8 cellular contexts compared by ENCODE assay signal in the genomic region with DNA sequence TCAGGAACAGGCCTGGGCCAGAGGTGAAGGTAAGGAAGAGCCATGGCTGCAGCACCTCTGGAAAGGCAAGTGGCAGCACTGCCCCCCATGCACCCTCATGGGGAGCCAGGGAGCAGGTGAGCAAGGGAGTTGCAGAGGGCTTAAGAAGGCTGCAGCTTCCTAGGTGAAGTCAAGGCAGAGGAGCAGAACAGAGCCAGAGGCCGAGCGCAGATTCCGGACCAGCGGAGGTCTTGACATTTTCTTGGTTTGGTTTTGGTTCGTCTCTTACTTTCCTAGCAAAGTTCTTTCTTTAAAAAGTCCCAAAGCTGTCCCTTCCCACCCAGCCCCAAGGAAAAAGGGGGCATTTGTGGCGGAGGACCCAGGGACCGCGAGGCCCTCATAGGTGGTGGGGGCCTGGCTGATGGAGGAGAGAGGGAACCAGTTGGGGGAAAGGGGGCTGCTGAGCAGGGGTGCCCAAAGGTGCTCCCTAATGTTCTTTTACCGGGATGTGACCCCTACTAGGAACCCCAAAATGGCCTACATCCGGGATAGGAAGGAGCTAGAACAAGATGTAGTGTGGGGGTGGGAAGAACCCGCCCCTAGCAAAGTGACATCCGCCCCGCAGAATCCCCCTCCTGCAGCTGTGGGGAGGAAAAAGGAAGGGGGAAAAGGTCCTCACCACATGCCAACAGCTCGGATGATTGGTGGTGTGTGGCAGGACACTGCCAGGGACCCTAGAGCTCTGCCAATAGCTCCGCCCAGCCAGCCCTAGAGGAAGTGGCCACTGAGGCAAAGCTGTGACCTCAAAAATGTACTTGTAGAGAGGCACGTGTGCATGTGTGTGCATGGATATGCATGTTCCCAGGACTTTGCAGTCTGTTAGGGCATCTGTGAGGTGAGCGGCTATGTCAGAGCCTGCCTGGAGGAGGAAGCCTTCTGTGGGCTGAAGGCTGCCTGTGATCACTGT. TPM values are rescaled to one million over a fixed set of nuclear protein-coding genes. Genes with fewer than 3 reads are reported as not detected.
DNase-seq lines count a peak whose midpoint lies in the region; ATAC-seq and TF ChIP-seq lines count a peak whose summit lies in the region.

No MANE protein-coding gene starts in this region.

- peak overlapping the region; percentile 77 for H3K4me3 Mint-ChIP-seq in activated CD4-positive, alpha-beta T cell treated with anti-CD3 and anti-CD28 coated beads for 36 hours
- no peak overlapping the region for H3K4me3 Mint-ChIP-seq in endodermal cell

- no peaks in the 10 kb centered on the region for H3K36me3 ChIP-seq in endodermal cell (ENCODE audit: control insufficient read depth, insufficient read depth, low read length)

- no peaks in the 10 kb centered on the region for H3K9me3 Mint-ChIP-seq in activated CD4-positive, alpha-beta T cell treated with anti-CD3 and anti-CD28 coated beads for 36 hours (ENCODE audit: low read depth)
- H3K9me3 Mint-ChIP-seq in endodermal cell: no peaks in the 10 kb centered on the region

- peak overlapping the region; percentile 87 for H3K27ac Mint-ChIP-seq in activated CD4-positive, alpha-beta T cell treated with anti-CD3 and anti-CD28 coated beads for 36 hours
- no peak overlapping the region for H3K27ac Mint-ChIP-seq in endodermal cell

- CTCF ChIA-PET in activated CD4-positive, alpha-beta T cell treated with anti-CD3 and anti-CD28 coated beads for 36 hours (lab: Charles Lee): interaction anchor here (0.8 to 2.3 kb wide), 10 partner anchors 8 to 571 kb away, joined by 3 to 16 read pairs (median 6); partner anchors contain the start of genes ARHGEF39, CCDC107 and RMRP

- ATAC-seq in activated CD4-positive, alpha-beta T cell treated with anti-CD3 and anti-CD28 coated beads for 36 hours: peak; percentile 72
- ATAC-seq in HG03095 (IDR thresholded peaks at IDR 0.05; ENCODE audit: unreplicated experiment): peak; percentile 34

- no peaks in the 10 kb centered on the region for H3K4me1 ChIP-seq in endodermal cell (ENCODE audit: control insufficient read depth, insufficient read depth, low read length)

- 90 to 97% methylated on average over 6 to 17 of the region's 17 CpGs for WGBS in endodermal cell (ENCODE audit: insufficient coverage in 1 of 2, insufficient read length in 1 of 2), 2 experiments

- H3K27ac ChIP-seq in skin epidermis (peak overlapping the region in 15 of 21 experiments; percentile 1 to 87 (median 43)), endodermal cell (ENCODE audit: low read depth, low read length) (no peak overlapping the region)

- H3K9ac ChIP-seq in endodermal cell (ENCODE audit: extremely low read depth, low read length, poor library complexity, severe bottlenecking): no peak overlapping the region

- H3K4me1 Mint-ChIP-seq in activated CD4-positive, alpha-beta T cell treated with anti-CD3 and anti-CD28 coated beads for 36 hours: peaks cover 38% of the 10 kb centered on the region
- peaks cover 12% of the 10 kb centered on the region for H3K4me1 Mint-ChIP-seq in endodermal cell

- no peak for TF ChIP-seq CTCF in endodermal cell (conservative IDR thresholded peaks at IDR 0.05)

- H3K27me3 Mint-ChIP-seq in activated CD4-positive, alpha-beta T cell treated with anti-CD3 and anti-CD28 coated beads for 36 hours: no peaks in the 10 kb centered on the region
- peaks cover 53% of the 10 kb centered on the region for H3K27me3 Mint-ChIP-seq in endodermal cell (ENCODE audit: insufficient read depth)

- H3K36me3 Mint-ChIP-seq in activated CD4-positive, alpha-beta T cell treated with anti-CD3 and anti-CD28 coated beads for 36 hours (ENCODE audit: low read depth): no peaks in the 10 kb centered on the region
- no peaks in the 10 kb centered on the region for H3K36me3 Mint-ChIP-seq in endodermal cell (ENCODE audit: low read depth)

- intact Hi-C loops in activated CD4-positive, alpha-beta T cell treated with anti-CD3 and anti-CD28 coated beads for 36 hours (cut with DNase I, micrococcal nuclease): loop anchor here (1.0 to 5.0 kb wide), 3 partner anchors 38 to 113 kb away; partner anchors contain the start of genes CCDC107 (in 1 of the 2), CREB3 (in 1 of the 2), RMRP (in 1 of the 2) and TLN1 (in 1 of the 2)

- DNase-seq in activated CD4-positive, alpha-beta T cell treated with anti-CD3 and anti-CD28 coated beads for 36 hours: peak; percentile 70
- DNase-seq in activated CD4-positive, alpha-beta T cell treated with anti-CD3 and anti-CD28 coated beads for 1 hour: no peak
- DNase-seq in activated CD4-positive, alpha-beta T cell treated with anti-CD3 and anti-CD28 coated beads, Interleukin-2, amount 50 U/mL, for 48 hours: peak; percentile 38 to 54
- DNase-seq in NCI-H1930 (lab: John Stamatoyannopoulos, UW) (no peak), endodermal cell (no peak), NCI-H2196 (lab: John Stamatoyannopoulos, UW; ENCODE audit: unreplicated experiment) (no peak)

- peaks cover 38% of the 10 kb centered on the region for H3K27me3 ChIP-seq in endodermal cell (ENCODE audit: control insufficient read depth, insufficient read depth, low read length, poor library complexity, severe bottlenecking)

- no peaks in the 10 kb centered on the region for H3K9me3 ChIP-seq in endodermal cell (ENCODE audit: control insufficient read depth, low read length)

- no peak overlapping the region for H3K4me3 ChIP-seq in skin epidermis
- no peak overlapping the region for H3K4me3 ChIP-seq in endodermal cell (ENCODE audit: low read length)

- POLR2A ChIA-PET in activated CD4-positive, alpha-beta T cell treated with anti-CD3 and anti-CD28 coated beads for 36 hours (lab: Charles Lee): interaction anchor here (0.6 kb wide), 1 partner anchor 94 kb away, joined by 4 read pairs; no protein-coding TSS in a partner anchor

RNA-seq across cellular contexts. Expression of gene CD72, which starts 0.9 kb away (rescaled TPM):
- total RNA-seq in activated CD4-positive, alpha-beta T cell treated with anti-CD3 and anti-CD28 coated beads for 36 hours: 1 to 10 TPM; 6.5 to 8.7 TPM
- total RNA-seq in endodermal cell: 1 to 10 TPM; 2.4 to 6.9 TPM
- polyA plus RNA-seq in endodermal cell (2013, experiment 1 of 2): 6.3 TPM
- polyA plus RNA-seq in endodermal cell (2013, experiment 2 of 2): 5.0 TPM

RNA-seq across cellular contexts. Expression of gene TESK1, which starts 14.1 kb away (rescaled TPM):
- total RNA-seq in activated CD4-positive, alpha-beta T cell treated with anti-CD3 and anti-CD28 coated beads for 36 hours: 10 to 100 TPM; 23.3 to 27.7 TPM
- total RNA-seq in endodermal cell: 10 to 100 TPM; 30.7 to 35.2 TPM
- polyA plus RNA-seq in endodermal cell (2013, experiment 1 of 2): 25.5 TPM
- polyA plus RNA-seq in endodermal cell (2013, experiment 2 of 2): 21.3 TPM

RNA-seq across cellular contexts. Expression of gene SIT1, which starts 31.6 kb away (rescaled TPM):
- 10 to 100 TPM; 76.5 to 80.9 TPM for total RNA-seq in activated CD4-positive, alpha-beta T cell treated with anti-CD3 and anti-CD28 coated beads for 36 hours
- total RNA-seq in endodermal cell: under 1 TPM in 1 of 2 donors, not detected in 1; 0.22 TPM
- 0.32 TPM for polyA plus RNA-seq in endodermal cell (2013, experiment 1 of 2)
- not detected for polyA plus RNA-seq in endodermal cell (2013, experiment 2 of 2)

RNA-seq across cellular contexts. Expression of gene RMRP, which starts 38.7 kb away (rescaled TPM):
- over 10,000 TPM in 1 of 2 experiments, 100 to 1,000 TPM in 1; 894 to 11,462 TPM for total RNA-seq in activated CD4-positive, alpha-beta T cell treated with anti-CD3 and anti-CD28 coated beads for 36 hours
- total RNA-seq in endodermal cell: over 10,000 TPM; 17,358 to 20,060 TPM
- 4,324 TPM for polyA plus RNA-seq in endodermal cell (2013, experiment 1 of 2)
- 7,111 TPM for polyA plus RNA-seq in endodermal cell (2013, experiment 2 of 2)

RNA-seq across cellular contexts. Expression of gene CCDC107, which starts 39.0 kb away (rescaled TPM):
- 10 to 100 TPM in 1 of 2 experiments, 1 to 10 TPM in 1; 7.9 to 10.4 TPM for total RNA-seq in activated CD4-positive, alpha-beta T cell treated with anti-CD3 and anti-CD28 coated beads for 36 hours
- total RNA-seq in endodermal cell: 10 to 100 TPM; 10.6 to 15.3 TPM
- 14.7 TPM for polyA plus RNA-seq in endodermal cell (2013, experiment 1 of 2)
- polyA plus RNA-seq in endodermal cell (2013, experiment 2 of 2): 17.7 TPM

Comparison
In these comparisons a context has a peak if more than half of its experiments do, and no peak if none do; other contexts are left out.
1. DNase-seq: peak in activated CD4-positive, alpha-beta T cell treated with anti-CD3 and anti-CD28 coated beads for 36 hours (single experiment) and activated CD4-positive, alpha-beta T cell treated with anti-CD3 and anti-CD28 coated beads, Interleukin-2, amount 50 U/mL, for 48 hours (2 of 2); none in activated CD4-positive, alpha-beta T cell treated with anti-CD3 and anti-CD28 coated beads for 1 hour (single experiment), NCI-H1930 (0 of 2), endodermal cell (single experiment) and NCI-H2196 (single experiment).
2. RNA of gene SIT1, which starts 31.6 kb away (total RNA-seq): 76.5 to 80.9 TPM in activated CD4-positive, alpha-beta T cell treated with anti-CD3 and anti-CD28 coated beads for 36 hours; 0.22 TPM in endodermal cell; every median in the first group is over 10 times any median in the second.